Comparison of ENCODE assay signal across 1 cellular context in genomic region chr20:768426-768978, GRCh38.
TF ChIP-seq lines count a peak whose summit lies in the region.

SLC52A3 (minus strand) TSS chr20:768500; CDS start chr20:765774, 2,726 bp downstream.

TF ChIP-seq in WTC11, 78 proteins besides CTCF, POLR2A, EP300 and RAD21 (continued from another document):
- no peak for TF ChIP-seq SOX15 (CRISPR knock-in tag; IDR thresholded peaks at IDR 0.05)
- no peak for TF ChIP-seq ZNF671 (CRISPR knock-in tag; IDR thresholded peaks at IDR 0.05)
- no peak for TF ChIP-seq RORB (CRISPR knock-in tag; IDR thresholded peaks at IDR 0.05)
- no peak for TF ChIP-seq NFATC4 (CRISPR knock-in tag; IDR thresholded peaks at IDR 0.05)
- no peak for TF ChIP-seq ELF4 (CRISPR knock-in tag; IDR thresholded peaks at IDR 0.05; ENCODE audit: low read depth)
- no peak for TF ChIP-seq ZNF121 (CRISPR knock-in tag; IDR thresholded peaks at IDR 0.05)
- no peak for TF ChIP-seq MAX (CRISPR knock-in tag; IDR thresholded peaks at IDR 0.05)
- TF ChIP-seq, protein P1, sequence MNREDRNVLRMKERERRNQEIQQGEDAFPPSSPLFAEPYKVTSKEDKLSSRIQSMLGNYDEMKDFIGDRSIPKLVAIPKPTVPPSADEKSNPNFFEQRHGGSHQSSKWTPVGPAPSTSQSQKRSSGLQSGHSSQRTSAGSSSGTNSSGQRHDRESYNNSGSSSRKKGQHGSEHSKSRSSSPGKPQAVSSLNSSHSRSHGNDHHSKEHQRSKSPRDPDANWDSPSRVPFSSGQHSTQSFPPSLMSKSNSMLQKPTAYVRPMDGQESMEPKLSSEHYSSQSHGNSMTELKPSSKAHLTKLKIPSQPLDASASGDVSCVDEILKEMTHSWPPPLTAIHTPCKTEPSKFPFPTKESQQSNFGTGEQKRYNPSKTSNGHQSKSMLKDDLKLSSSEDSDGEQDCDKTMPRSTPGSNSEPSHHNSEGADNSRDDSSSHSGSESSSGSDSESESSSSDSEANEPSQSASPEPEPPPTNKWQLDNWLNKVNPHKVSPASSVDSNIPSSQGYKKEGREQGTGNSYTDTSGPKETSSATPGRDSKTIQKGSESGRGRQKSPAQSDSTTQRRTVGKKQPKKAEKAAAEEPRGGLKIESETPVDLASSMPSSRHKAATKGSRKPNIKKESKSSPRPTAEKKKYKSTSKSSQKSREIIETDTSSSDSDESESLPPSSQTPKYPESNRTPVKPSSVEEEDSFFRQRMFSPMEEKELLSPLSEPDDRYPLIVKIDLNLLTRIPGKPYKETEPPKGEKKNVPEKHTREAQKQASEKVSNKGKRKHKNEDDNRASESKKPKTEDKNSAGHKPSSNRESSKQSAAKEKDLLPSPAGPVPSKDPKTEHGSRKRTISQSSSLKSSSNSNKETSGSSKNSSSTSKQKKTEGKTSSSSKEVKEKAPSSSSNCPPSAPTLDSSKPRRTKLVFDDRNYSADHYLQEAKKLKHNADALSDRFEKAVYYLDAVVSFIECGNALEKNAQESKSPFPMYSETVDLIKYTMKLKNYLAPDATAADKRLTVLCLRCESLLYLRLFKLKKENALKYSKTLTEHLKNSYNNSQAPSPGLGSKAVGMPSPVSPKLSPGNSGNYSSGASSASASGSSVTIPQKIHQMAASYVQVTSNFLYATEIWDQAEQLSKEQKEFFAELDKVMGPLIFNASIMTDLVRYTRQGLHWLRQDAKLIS (CRISPR knock-in tag; IDR thresholded peaks at IDR 0.05; ENCODE audit: borderline replicate concordance) = no peak
- no peak for TF ChIP-seq ZNF416 (CRISPR knock-in tag; IDR thresholded peaks at IDR 0.05)
- TF ChIP-seq, protein P2, sequence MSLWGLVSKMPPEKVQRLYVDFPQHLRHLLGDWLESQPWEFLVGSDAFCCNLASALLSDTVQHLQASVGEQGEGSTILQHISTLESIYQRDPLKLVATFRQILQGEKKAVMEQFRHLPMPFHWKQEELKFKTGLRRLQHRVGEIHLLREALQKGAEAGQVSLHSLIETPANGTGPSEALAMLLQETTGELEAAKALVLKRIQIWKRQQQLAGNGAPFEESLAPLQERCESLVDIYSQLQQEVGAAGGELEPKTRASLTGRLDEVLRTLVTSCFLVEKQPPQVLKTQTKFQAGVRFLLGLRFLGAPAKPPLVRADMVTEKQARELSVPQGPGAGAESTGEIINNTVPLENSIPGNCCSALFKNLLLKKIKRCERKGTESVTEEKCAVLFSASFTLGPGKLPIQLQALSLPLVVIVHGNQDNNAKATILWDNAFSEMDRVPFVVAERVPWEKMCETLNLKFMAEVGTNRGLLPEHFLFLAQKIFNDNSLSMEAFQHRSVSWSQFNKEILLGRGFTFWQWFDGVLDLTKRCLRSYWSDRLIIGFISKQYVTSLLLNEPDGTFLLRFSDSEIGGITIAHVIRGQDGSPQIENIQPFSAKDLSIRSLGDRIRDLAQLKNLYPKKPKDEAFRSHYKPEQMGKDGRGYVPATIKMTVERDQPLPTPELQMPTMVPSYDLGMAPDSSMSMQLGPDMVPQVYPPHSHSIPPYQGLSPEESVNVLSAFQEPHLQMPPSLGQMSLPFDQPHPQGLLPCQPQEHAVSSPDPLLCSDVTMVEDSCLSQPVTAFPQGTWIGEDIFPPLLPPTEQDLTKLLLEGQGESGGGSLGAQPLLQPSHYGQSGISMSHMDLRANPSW (CRISPR knock-in tag; conservative IDR thresholded peaks at IDR 0.05; ENCODE audit: low read depth) = no peak
- TF ChIP-seq ZNF263 (CRISPR knock-in tag; IDR thresholded peaks at IDR 0.05; ENCODE audit: low read depth) = no peak
- TF ChIP-seq TEAD4 (CRISPR knock-in tag; IDR thresholded peaks at IDR 0.05) = no peak
- no peak for TF ChIP-seq FOXP1 (CRISPR knock-in tag; IDR thresholded peaks at IDR 0.05; ENCODE audit: borderline replicate concordance)
- TF ChIP-seq ATF6 (CRISPR knock-in tag; IDR thresholded peaks at IDR 0.05) = no peak
- no peak for TF ChIP-seq SMAD4 (CRISPR knock-in tag; IDR thresholded peaks at IDR 0.05)
- TF ChIP-seq ZNF396 (CRISPR knock-in tag; IDR thresholded peaks at IDR 0.05; ENCODE audit: borderline replicate concordance) = no peak
